ENCODE assay signal across 3 cellular contexts in genomic region chr22:20272174-20272573, GRCh38.
TF ChIP-seq lines count a peak whose summit lies in the region.

No MANE protein-coding gene starts in this region.

TF ChIP-seq in HEK293, 187 proteins besides CTCF, POLR2A, EP300 and RAD21:
- TF ChIP-seq ZBTB48 (tag by site-specific recombination; IDR thresholded peaks at IDR 0.05) (0 out of 2 replicates have a peak, but pooled peaks have one; percentile 35), ZNF701 (tag by site-specific recombination; IDR thresholded peaks at IDR 0.05) (no peak), ZNF266 (tag by site-specific recombination; IDR thresholded peaks at IDR 0.05; ENCODE audit: low read depth) (no peak)

TF ChIP-seq in K562, 482 proteins besides CTCF, POLR2A, EP300 and RAD21:
- TF ChIP-seq, protein P1, sequence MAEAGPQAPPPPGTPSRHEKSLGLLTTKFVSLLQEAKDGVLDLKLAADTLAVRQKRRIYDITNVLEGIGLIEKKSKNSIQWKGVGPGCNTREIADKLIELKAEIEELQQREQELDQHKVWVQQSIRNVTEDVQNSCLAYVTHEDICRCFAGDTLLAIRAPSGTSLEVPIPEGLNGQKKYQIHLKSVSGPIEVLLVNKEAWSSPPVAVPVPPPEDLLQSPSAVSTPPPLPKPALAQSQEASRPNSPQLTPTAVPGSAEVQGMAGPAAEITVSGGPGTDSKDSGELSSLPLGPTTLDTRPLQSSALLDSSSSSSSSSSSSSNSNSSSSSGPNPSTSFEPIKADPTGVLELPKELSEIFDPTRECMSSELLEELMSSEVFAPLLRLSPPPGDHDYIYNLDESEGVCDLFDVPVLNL (CRISPR knock-in tag; IDR thresholded peaks at IDR 0.05; ENCODE audit: low read depth): peak; percentile 79; the same call in 1 of the 2 replicates
- 0 out of 2 replicates have a peak, but pooled peaks have one; percentile 13 for TF ChIP-seq KLF1 (tag; IDR thresholded peaks at IDR 0.05)
- TF ChIP-seq, protein P2, sequence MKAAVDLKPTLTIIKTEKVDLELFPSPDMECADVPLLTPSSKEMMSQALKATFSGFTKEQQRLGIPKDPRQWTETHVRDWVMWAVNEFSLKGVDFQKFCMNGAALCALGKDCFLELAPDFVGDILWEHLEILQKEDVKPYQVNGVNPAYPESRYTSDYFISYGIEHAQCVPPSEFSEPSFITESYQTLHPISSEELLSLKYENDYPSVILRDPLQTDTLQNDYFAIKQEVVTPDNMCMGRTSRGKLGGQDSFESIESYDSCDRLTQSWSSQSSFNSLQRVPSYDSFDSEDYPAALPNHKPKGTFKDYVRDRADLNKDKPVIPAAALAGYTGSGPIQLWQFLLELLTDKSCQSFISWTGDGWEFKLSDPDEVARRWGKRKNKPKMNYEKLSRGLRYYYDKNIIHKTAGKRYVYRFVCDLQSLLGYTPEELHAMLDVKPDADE (conservative IDR thresholded peaks at IDR 0.05; ENCODE audit: control insufficient read depth, low read depth, low read length): no peak
- 0 out of 2 replicates have a peak, but pooled peaks have one; percentile 12 for TF ChIP-seq ZNF184 (CRISPR knock-in tag; IDR thresholded peaks at IDR 0.05)
- 0 out of 2 replicates have a peak, but pooled peaks have one; percentile 65 for TF ChIP-seq ZC3H4 (CRISPR knock-in tag; IDR thresholded peaks at IDR 0.05; ENCODE audit: borderline replicate concordance)
- TF ChIP-seq SMAD3 (CRISPR knock-in tag; conservative IDR thresholded peaks at IDR 0.05): no peak
- 0 out of 2 replicates have a peak, but pooled peaks have one; percentile 58 for TF ChIP-seq E2F5 (CRISPR knock-in tag; IDR thresholded peaks at IDR 0.05)

TF ChIP-seq in SK-N-SH treated with all-trans-retinoic acid at 6 μM for 48 hours, 23 proteins besides CTCF, POLR2A, EP300 and RAD21:
- TF ChIP-seq CSDC2 (CRISPR knock-in tag; IDR thresholded peaks at IDR 0.05) (no peak), ESRRG (CRISPR knock-in tag; IDR thresholded peaks at IDR 0.05) (no peak), SNAI2 (CRISPR knock-in tag; IDR thresholded peaks at IDR 0.05) (no peak), RARB (CRISPR knock-in tag; IDR thresholded peaks at IDR 0.05) (no peak), ZFP3 (CRISPR knock-in tag; IDR thresholded peaks at IDR 0.05) (no peak), OSR1 (CRISPR knock-in tag; IDR thresholded peaks at IDR 0.05) (no peak), ZNF565 (CRISPR knock-in tag; conservative IDR thresholded peaks at IDR 0.05; ENCODE audit: low read depth) (no peak), GLIS3 (CRISPR knock-in tag; IDR thresholded peaks at IDR 0.05) (no peak), ZC3H10 (CRISPR knock-in tag; IDR thresholded peaks at IDR 0.05) (no peak), BACH2 (CRISPR knock-in tag; IDR thresholded peaks at IDR 0.05; ENCODE audit: borderline replicate concordance) (no peak), ZFP30 (CRISPR knock-in tag; IDR thresholded peaks at IDR 0.05) (no peak), TCF4 (CRISPR knock-in tag; IDR thresholded peaks at IDR 0.05; ENCODE audit: borderline replicate concordance) (no peak), ISL1 (CRISPR knock-in tag; IDR thresholded peaks at IDR 0.05) (no peak), ZNF8 (CRISPR knock-in tag; IDR thresholded peaks at IDR 0.05) (no peak), ARNTL (CRISPR knock-in tag; IDR thresholded peaks at IDR 0.05; ENCODE audit: borderline replicate concordance, low read depth) (no peak), TOX (CRISPR knock-in tag; IDR thresholded peaks at IDR 0.05; ENCODE audit: borderline replicate concordance) (no peak), CSRNP3 (CRISPR knock-in tag; IDR thresholded peaks at IDR 0.05) (no peak)
- TF ChIP-seq, protein P3, sequence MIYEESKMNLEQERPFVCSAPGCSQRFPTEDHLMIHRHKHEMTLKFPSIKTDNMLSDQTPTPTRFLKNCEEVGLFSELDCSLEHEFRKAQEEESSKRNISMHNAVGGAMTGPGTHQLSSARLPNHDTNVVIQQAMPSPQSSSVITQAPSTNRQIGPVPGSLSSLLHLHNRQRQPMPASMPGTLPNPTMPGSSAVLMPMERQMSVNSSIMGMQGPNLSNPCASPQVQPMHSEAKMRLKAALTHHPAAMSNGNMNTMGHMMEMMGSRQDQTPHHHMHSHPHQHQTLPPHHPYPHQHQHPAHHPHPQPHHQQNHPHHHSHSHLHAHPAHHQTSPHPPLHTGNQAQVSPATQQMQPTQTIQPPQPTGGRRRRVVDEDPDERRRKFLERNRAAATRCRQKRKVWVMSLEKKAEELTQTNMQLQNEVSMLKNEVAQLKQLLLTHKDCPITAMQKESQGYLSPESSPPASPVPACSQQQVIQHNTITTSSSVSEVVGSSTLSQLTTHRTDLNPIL (CRISPR knock-in tag; IDR thresholded peaks at IDR 0.05; ENCODE audit: low read depth): no peak
- TF ChIP-seq, protein P4, sequence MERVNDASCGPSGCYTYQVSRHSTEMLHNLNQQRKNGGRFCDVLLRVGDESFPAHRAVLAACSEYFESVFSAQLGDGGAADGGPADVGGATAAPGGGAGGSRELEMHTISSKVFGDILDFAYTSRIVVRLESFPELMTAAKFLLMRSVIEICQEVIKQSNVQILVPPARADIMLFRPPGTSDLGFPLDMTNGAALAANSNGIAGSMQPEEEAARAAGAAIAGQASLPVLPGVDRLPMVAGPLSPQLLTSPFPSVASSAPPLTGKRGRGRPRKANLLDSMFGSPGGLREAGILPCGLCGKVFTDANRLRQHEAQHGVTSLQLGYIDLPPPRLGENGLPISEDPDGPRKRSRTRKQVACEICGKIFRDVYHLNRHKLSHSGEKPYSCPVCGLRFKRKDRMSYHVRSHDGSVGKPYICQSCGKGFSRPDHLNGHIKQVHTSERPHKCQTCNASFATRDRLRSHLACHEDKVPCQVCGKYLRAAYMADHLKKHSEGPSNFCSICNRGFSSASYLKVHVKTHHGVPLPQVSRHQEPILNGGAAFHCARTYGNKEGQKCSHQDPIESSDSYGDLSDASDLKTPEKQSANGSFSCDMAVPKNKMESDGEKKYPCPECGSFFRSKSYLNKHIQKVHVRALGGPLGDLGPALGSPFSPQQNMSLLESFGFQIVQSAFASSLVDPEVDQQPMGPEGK (CRISPR knock-in tag; IDR thresholded peaks at IDR 0.05; ENCODE audit: borderline replicate concordance): no peak
- TF ChIP-seq, protein P5, sequence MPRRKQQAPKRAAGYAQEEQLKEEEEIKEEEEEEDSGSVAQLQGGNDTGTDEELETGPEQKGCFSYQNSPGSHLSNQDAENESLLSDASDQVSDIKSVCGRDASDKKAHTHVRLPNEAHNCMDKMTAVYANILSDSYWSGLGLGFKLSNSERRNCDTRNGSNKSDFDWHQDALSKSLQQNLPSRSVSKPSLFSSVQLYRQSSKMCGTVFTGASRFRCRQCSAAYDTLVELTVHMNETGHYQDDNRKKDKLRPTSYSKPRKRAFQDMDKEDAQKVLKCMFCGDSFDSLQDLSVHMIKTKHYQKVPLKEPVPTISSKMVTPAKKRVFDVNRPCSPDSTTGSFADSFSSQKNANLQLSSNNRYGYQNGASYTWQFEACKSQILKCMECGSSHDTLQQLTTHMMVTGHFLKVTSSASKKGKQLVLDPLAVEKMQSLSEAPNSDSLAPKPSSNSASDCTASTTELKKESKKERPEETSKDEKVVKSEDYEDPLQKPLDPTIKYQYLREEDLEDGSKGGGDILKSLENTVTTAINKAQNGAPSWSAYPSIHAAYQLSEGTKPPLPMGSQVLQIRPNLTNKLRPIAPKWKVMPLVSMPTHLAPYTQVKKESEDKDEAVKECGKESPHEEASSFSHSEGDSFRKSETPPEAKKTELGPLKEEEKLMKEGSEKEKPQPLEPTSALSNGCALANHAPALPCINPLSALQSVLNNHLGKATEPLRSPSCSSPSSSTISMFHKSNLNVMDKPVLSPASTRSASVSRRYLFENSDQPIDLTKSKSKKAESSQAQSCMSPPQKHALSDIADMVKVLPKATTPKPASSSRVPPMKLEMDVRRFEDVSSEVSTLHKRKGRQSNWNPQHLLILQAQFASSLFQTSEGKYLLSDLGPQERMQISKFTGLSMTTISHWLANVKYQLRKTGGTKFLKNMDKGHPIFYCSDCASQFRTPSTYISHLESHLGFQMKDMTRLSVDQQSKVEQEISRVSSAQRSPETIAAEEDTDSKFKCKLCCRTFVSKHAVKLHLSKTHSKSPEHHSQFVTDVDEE (CRISPR knock-in tag; IDR thresholded peaks at IDR 0.05): no peak
